In the genomic region with DNA sequence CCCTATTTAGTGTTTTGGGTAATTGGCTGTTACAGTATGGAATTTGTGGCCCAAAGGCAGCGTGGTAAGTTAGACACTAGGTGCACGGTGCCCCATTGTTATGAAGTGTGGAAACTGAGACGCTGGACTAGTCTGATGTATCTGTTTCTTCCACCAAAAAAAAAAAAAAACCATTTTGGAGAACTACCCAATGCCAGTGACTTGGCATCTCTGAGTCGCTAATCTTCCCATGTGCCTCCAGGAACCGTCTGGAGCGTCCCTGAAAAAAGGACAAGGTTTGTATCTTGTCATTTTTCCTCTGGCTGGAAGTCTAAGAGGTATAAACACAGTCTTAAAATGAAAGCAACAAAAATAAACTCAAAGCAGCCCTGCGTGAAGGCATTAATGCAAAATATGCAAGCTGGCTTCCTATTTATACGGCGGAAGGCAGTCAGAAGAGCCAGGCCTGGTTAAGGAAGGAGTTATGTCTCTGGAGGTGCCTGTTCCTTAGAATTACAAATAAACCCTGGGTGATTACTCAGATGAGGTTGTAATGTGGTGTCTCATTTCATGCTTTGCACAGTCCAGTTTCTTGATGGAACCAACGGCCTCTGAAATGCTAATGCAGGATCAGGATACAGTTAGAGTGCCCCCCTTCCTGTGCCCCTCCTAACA, we compare ENCODE assay signal across 1 cellular context.
TF ChIP-seq lines count a peak whose summit lies in the region.

No MANE protein-coding gene starts in this region.

TF ChIP-seq in IMR-90, 13 proteins besides CTCF, POLR2A, EP300 and RAD21:
- no peak for TF ChIP-seq RFX5 (IDR thresholded peaks at IDR 0.05; ENCODE audit: low read depth, low read length)
- TF ChIP-seq, protein P1, sequence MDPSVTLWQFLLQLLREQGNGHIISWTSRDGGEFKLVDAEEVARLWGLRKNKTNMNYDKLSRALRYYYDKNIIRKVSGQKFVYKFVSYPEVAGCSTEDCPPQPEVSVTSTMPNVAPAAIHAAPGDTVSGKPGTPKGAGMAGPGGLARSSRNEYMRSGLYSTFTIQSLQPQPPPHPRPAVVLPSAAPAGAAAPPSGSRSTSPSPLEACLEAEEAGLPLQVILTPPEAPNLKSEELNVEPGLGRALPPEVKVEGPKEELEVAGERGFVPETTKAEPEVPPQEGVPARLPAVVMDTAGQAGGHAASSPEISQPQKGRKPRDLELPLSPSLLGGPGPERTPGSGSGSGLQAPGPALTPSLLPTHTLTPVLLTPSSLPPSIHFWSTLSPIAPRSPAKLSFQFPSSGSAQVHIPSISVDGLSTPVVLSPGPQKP (IDR thresholded peaks at IDR 0.05; ENCODE audit: borderline replicate concordance, low read depth, low read length), result no peak
- no peak for TF ChIP-seq FOS (IDR thresholded peaks at IDR 0.05; ENCODE audit: low read depth, low read length)
- TF ChIP-seq, protein P2, sequence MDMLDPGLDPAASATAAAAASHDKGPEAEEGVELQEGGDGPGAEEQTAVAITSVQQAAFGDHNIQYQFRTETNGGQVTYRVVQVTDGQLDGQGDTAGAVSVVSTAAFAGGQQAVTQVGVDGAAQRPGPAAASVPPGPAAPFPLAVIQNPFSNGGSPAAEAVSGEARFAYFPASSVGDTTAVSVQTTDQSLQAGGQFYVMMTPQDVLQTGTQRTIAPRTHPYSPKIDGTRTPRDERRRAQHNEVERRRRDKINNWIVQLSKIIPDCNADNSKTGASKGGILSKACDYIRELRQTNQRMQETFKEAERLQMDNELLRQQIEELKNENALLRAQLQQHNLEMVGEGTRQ (IDR thresholded peaks at IDR 0.05; ENCODE audit: low read depth, low read length), result no peak
- peak; percentile 75 for TF ChIP-seq MAFK (IDR thresholded peaks at IDR 0.05; ENCODE audit: low read depth, low read length)
- TF ChIP-seq MXI1 (IDR thresholded peaks at IDR 0.05; ENCODE audit: borderline replicate concordance, low read depth, low read length), result 0 out of 2 replicates have a peak, but pooled peaks have one; percentile 28
- no peak for TF ChIP-seq RCOR1 (IDR thresholded peaks at IDR 0.05; ENCODE audit: insufficient replicate concordance, low read length)
- TF ChIP-seq NFE2L2 (IDR thresholded peaks at IDR 0.05; ENCODE audit: low read depth, low read length), result peak; percentile 39; the same call in 1 of the 2 replicates
- no peak for TF ChIP-seq MAZ (IDR thresholded peaks at IDR 0.05; ENCODE audit: borderline replicate concordance, low read depth, low read length)
- no peak for TF ChIP-seq SMC3 (IDR thresholded peaks at IDR 0.05; ENCODE audit: low read depth, low read length)
- TF ChIP-seq CEBPB (IDR thresholded peaks at IDR 0.05; ENCODE audit: low read depth, low read length), result no peak; the same call in 1 of the 2 replicates
- TF ChIP-seq CHD1 (IDR thresholded peaks at IDR 0.05; ENCODE audit: low read depth, low read length), result no peak
- no peak; the same call in 1 of the 2 replicates for TF ChIP-seq BHLHE40 (IDR thresholded peaks at IDR 0.05; ENCODE audit: low read depth, low read length)
